ENCODE assay signal across 32 cellular contexts in genomic region chr16:87709677-87710076, GRCh38.
"Had no signal": no experiment of that assay in that cellular context is flagged by ENCODE, and none has a peak within 500 bp of the region (broad histone marks: within the 10 kb centered on the region; RNA-seq: fewer than 3 reads in every experiment).

No MANE protein-coding gene starts in this region.

- FAIRE-seq: astrocyte, bronchial epithelial cell, colon had no signal

- H3K27me3 ChIP-seq: brain microvascular endothelial cell, esophagus muscularis mucosa, foreskin keratinocyte, gastrocnemius medialis, heart right ventricle had no signal

- H3K27me3 Mint-ChIP-seq: activated CD4-positive, alpha-beta memory T cell treated with anti-CD3 and anti-CD28 coated beads, Interleukin-2, amount 10 ng/mL, durations not matched to agents 7 days and 5 days; activated CD4-positive, alpha-beta T cell treated with anti-CD3 and anti-CD28 coated beads, Interleukin-2, amount 10 ng/mL, durations not matched to agents 7 days and 5 days; activated naive CD8-positive, alpha-beta T cell; activated T-helper 17 cell treated with anti-CD3 and anti-CD28 coated beads, Interleukin-2, amount 50 U/mL, for 72 hours; effector memory CD8-positive, alpha-beta T cell had no signal

- H3K4me1 ChIP-seq: foreskin keratinocyte, gastrocnemius medialis had no signal

- H3K4me3 ChIP-seq: esophagus muscularis mucosa, gastrocnemius medialis, heart right ventricle had no signal

- ATAC-seq: activated T-cell treated with anti-CD3 and anti-CD28 coated beads, Interleukin-2, amount 50 U/mL, for 4 hours; activated T-helper 17 cell treated with anti-CD3 and anti-CD28 coated beads, Interleukin-2, amount 50 U/mL, for 72 hours; effector memory CD8-positive, alpha-beta T cell; foreskin keratinocyte; gastrocnemius medialis; heart right ventricle; WTC11 had no signal

- H3K36me3 Mint-ChIP-seq: activated naive CD8-positive, alpha-beta T cell had no signal

- DNase-seq: activated CD4-positive, alpha-beta memory T cell treated with anti-CD3 and anti-CD28 coated beads, Interleukin-2, amount 10 ng/mL, durations not matched to agents 7 days and 5 days; activated CD4-positive, alpha-beta T cell treated with anti-CD3 and anti-CD28 coated beads for 1 hour; activated CD4-positive, alpha-beta T cell treated with anti-CD3 and anti-CD28 coated beads for 4 hours; activated CD4-positive, alpha-beta T cell treated with anti-CD3 and anti-CD28 coated beads, Interleukin-2, amount 10 ng/mL, durations not matched to agents 7 days and 5 days; activated CD4-positive, alpha-beta T cell treated with anti-CD3 and anti-CD28 coated beads, Interleukin-2, amount 50 U/mL, for 4 hours; activated CD8-positive, alpha-beta memory T cell treated with anti-CD3 and anti-CD28 coated beads, Interleukin-2, amount 50 U/mL, for 48 hours; activated effector memory CD4-positive, alpha-beta T cell treated with Interleukin-2 at 50 U/mL for 16 hours; activated gamma-delta T cell treated with Interleukin-2 at 50 U/mL for 16 hours; activated naive CD4-positive, alpha-beta T cell treated with anti-CD3 and anti-CD28 coated beads, Interleukin-2, amount 50 U/mL, for 16 hours; activated naive CD4-positive, alpha-beta T cell treated with Interleukin-2 at 50 U/mL for 16 hours; activated T-cell treated with anti-CD3 and anti-CD28 coated beads for 4 hours; activated T-cell treated with anti-CD3 and anti-CD28 coated beads, Interleukin-2, amount 50 U/mL, for 4 hours; amniotic stem cell; anterior cingulate cortex; brain microvascular endothelial cell; cortex of kidney; dermis blood vessel endothelial cell; effector CD4-positive, alpha-beta T cell; effector memory CD8-positive, alpha-beta T cell; erythroblast; foreskin keratinocyte; gastrocnemius medialis; heart right ventricle; T-helper 2 cell had no signal

- H3K9me3 ChIP-seq: esophagus muscularis mucosa, gastrocnemius medialis, heart right ventricle had no signal

- H3K9me3 Mint-ChIP-seq: activated CD4-positive, alpha-beta memory T cell treated with anti-CD3 and anti-CD28 coated beads, Interleukin-2, amount 10 ng/mL, durations not matched to agents 7 days and 5 days; activated CD4-positive, alpha-beta T cell treated with anti-CD3 and anti-CD28 coated beads, Interleukin-2, amount 10 ng/mL, durations not matched to agents 7 days and 5 days; activated T-cell treated with anti-CD3 and anti-CD28 coated beads, Interleukin-2, amount 50 U/mL, for 4 hours; activated T-helper 17 cell treated with anti-CD3 and anti-CD28 coated beads, Interleukin-2, amount 50 U/mL, for 72 hours; effector memory CD8-positive, alpha-beta T cell; WTC11 had no signal

- H3K27ac ChIP-seq: brain microvascular endothelial cell, esophagus muscularis mucosa, foreskin keratinocyte, gastrocnemius medialis, heart right ventricle, VCaP had no signal

- H3K27ac Mint-ChIP-seq: activated CD4-positive, alpha-beta memory T cell treated with anti-CD3 and anti-CD28 coated beads, Interleukin-2, amount 10 ng/mL, durations not matched to agents 7 days and 5 days; activated CD4-positive, alpha-beta T cell treated with anti-CD3 and anti-CD28 coated beads, Interleukin-2, amount 10 ng/mL, durations not matched to agents 7 days and 5 days; activated naive CD8-positive, alpha-beta T cell; activated T-helper 17 cell treated with anti-CD3 and anti-CD28 coated beads, Interleukin-2, amount 50 U/mL, for 72 hours; WTC11 had no signal

- H3K4me3 Mint-ChIP-seq: activated CD4-positive, alpha-beta memory T cell treated with anti-CD3 and anti-CD28 coated beads, Interleukin-2, amount 10 ng/mL, durations not matched to agents 7 days and 5 days; activated CD4-positive, alpha-beta T cell treated with anti-CD3 and anti-CD28 coated beads, Interleukin-2, amount 10 ng/mL, durations not matched to agents 7 days and 5 days; activated naive CD8-positive, alpha-beta T cell; activated T-cell treated with anti-CD3 and anti-CD28 coated beads, Interleukin-2, amount 50 U/mL, for 4 hours; activated T-helper 17 cell treated with anti-CD3 and anti-CD28 coated beads, Interleukin-2, amount 50 U/mL, for 72 hours; effector memory CD8-positive, alpha-beta T cell; WTC11 had no signal
